Comparison of ENCODE assay signal across 14 cellular contexts in the genomic region with DNA sequence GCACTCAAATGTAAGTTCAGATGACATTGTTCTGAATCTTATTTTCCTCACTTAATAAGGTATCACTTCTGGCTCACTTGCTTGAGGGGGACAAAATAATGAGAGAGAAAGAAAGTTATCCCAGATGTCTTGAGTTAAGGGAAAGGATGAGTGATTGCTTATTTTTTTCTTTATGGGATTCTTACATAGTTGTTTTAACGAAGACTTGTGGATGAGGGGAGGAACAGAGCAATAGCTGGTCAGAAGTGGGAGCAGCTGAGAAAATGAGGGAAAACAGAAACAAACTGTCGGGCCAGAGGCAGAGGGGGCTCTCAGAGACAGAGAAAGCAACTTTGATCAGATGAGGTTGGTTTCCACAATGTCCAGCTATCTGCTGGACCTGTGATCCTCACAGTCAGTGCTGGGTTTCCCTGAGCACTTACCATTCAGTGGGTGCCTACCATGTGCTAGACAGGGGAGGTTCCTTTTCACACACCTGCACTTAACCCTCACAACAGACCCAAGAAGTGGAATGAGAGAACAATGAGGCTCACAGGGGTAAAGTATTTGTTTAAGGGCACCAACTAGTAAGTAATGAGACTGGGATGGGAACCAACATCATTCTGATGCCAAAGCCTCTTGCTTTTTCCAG.
DNase-seq lines count a peak whose midpoint lies in the region; ATAC-seq, FAIRE-seq and TF ChIP-seq lines count a peak whose summit lies in the region.
"Had no signal": no experiment of that assay in that cellular context is flagged by ENCODE, and none has a peak within 500 bp of the region (broad histone marks: within the 10 kb centered on the region; RNA-seq: fewer than 3 reads in every experiment).

No MANE protein-coding gene starts in this region.

- POLR2A ChIA-PET in AG04450 (lab: Yijun Ruan, JAX) (interaction anchor here (1.6 kb wide), 1 partner anchor 64 kb away, joined by 8 read pairs; no protein-coding TSS in a partner anchor), IMR-90 (lab: Charles Lee; ENCODE audit: unreplicated experiment) (interaction anchor here (0.6 kb wide), 1 partner anchor 10 kb away, joined by 3 read pairs; no protein-coding TSS in a partner anchor), H1 (lab: Charles Lee; ENCODE audit: partially characterized antibody) (no interaction called here)

- H3K56ac ChIP-seq in IMR-90 (ENCODE audit: extremely low read depth, insufficient read depth, low read length) (peak overlapping the region; percentile 19; the same call in 1 of the 2 replicates), H1 (replicated peaks; ENCODE audit: insufficient read length, low read depth, low read length) (no peak overlapping the region)

- H2AFZ ChIP-seq in IMR-90 (replicated peaks; ENCODE audit: low read length, poor library complexity) (peak overlapping the region; percentile 14), H1 (ENCODE audit: low read length) (peak overlapping the region; percentile 67; the same call in 1 of the 2 replicates), neural progenitor cell (replicated peaks) (no peak overlapping the region)

- H2BK15ac ChIP-seq in IMR-90 (ENCODE audit: low read depth, low read length) (peak overlapping the region; percentile 84; the same call in 2 of the 3 replicates), H1 (ENCODE audit: low read length) (no peak overlapping the region)

- H3K9me1 ChIP-seq in IMR-90 (ENCODE audit: insufficient read depth, low read length) = peaks cover 9% of the 10 kb centered on the region

- H2BK12ac ChIP-seq in H1 (ENCODE audit: low read depth, low read length) = no peak overlapping the region

- H2BK20ac ChIP-seq in IMR-90 (ENCODE audit: low read depth, low read length) (peak overlapping the region; percentile 47), H1 (ENCODE audit: low read length) (no peak overlapping the region)

- no peak overlapping the region for H3K4me3 ChIP-seq in AG04450 (ENCODE audit: low read depth, low read length)
- H3K4me3 ChIP-seq in IMR-90 (ENCODE audit: insufficient read depth, low read depth, low read length) = no peak overlapping the region
- H3K4me3 ChIP-seq in H1 (ENCODE audit: extremely low read depth in 1 of 4, insufficient read depth in 2 of 4, low read depth in 3 of 4, low read length in 4 of 4) = no peak overlapping the region
- H3K4me3 ChIP-seq in neural progenitor cell = no peak overlapping the region
- H3K4me3 ChIP-seq: SJCRH30 had no signal

- no peaks in the 10 kb centered on the region for H3K23me2 ChIP-seq in H1 (ENCODE audit: low read depth, low read length)

- no peaks in the 10 kb centered on the region for H3F3A ChIP-seq in neural progenitor cell (ENCODE audit: low read depth)

- TF ChIP-seq POLR2A in IMR-90 (IDR thresholded peaks at IDR 0.05; ENCODE audit: low read depth, low read length) (no peak), H1 (IDR thresholded peaks at IDR 0.05; ENCODE audit: control extremely low read depth in 1 of 2, low read depth in 2 of 2, low read length in 2 of 2) (no peak), GM12891 (IDR thresholded peaks at IDR 0.05; ENCODE audit: low read depth, low read length) (no peak)

- H3K36me3 Mint-ChIP-seq in neural progenitor cell = no peaks in the 10 kb centered on the region
- no peaks in the 10 kb centered on the region for H3K36me3 Mint-ChIP-seq in activated CD4-positive, alpha-beta T cell treated with anti-CD3 and anti-CD28 coated beads, Interleukin-2, amount 10 ng/mL, durations not matched to agents 24 days and 14 days (ENCODE audit: low read depth)
- H3K36me3 Mint-ChIP-seq: naive thymus-derived CD8-positive, alpha-beta T cell had no signal

- H2AK5ac ChIP-seq in IMR-90 (ENCODE audit: low read depth, low read length) = peak overlapping the region; percentile 88
- no peak overlapping the region for H2AK5ac ChIP-seq in H1 (ENCODE audit: low read depth, low read length)

- in situ Hi-C loops in IMR-90 (cut with MboI; ENCODE audit: low sequenced_read_pairs) = no loop called here

- FAIRE-seq in H1 (lab: Jason Lieb, UNC) (no peak), GM12891 (lab: Jason Lieb, UNC) (no peak)

- BruUV-seq in IMR-90 (replicated peaks; lab: Mats Ljungman, UMichigan) = no TSS peak

- DNase-seq in AG04450 (ENCODE audit: low read depth, low spot score) = no peak
- DNase-seq in IMR-90 = no peak
- no peak for DNase-seq in H1 (ENCODE audit: low read depth in 1 of 2, low spot score in 2 of 2)
- no peak for DNase-seq in neural progenitor cell (ENCODE audit: low spot score)
- no peak for DNase-seq in activated CD4-positive, alpha-beta T cell treated with anti-CD3 and anti-CD28 coated beads for 1 hour
- DNase-seq in activated CD4-positive, alpha-beta T cell treated with anti-CD3 and anti-CD28 coated beads, Interleukin-2, amount 10 ng/mL, durations not matched to agents 24 days and 14 days = no peak
- no peak for DNase-seq in stimulated activated naive CD8-positive, alpha-beta T cell treated with anti-CD3 and anti-CD28 coated beads, Interleukin-15, amount 100 ng/mL, for 72 hours
- DNase-seq in GM12891 (ENCODE audit: insufficient read length, low spot score) = no peak
- DNase-seq: activated T-cell treated with anti-CD3 and anti-CD28 coated beads, Interleukin-2, amount 50 U/mL, for 48 hours; naive thymus-derived CD8-positive, alpha-beta T cell; NCI-H526; SJCRH30 had no signal

- peaks cover 16% of the 10 kb centered on the region for H3K4me1 ChIP-seq in IMR-90 (ENCODE audit: control insufficient read depth, insufficient read depth, low read length)
- H3K4me1 ChIP-seq in H1 (replicated peaks in 1 of 4; ENCODE audit: control insufficient read depth in 3 of 4, insufficient read depth in 4 of 4, low read length in 3 of 4) = peaks cover 0 to 3% (median 0%) of the 10 kb centered on the region in 4 experiments; a peak in 1 of 7 replicates
- peaks cover 6% of the 10 kb centered on the region for H3K4me1 ChIP-seq in neural progenitor cell
- H3K4me1 ChIP-seq: SJCRH30 had no signal

- H4K8ac ChIP-seq in IMR-90 (ENCODE audit: low read depth in 2 of 2, low read length in 2 of 2) (peak overlapping the region; percentile 73 to 91), H1 (ENCODE audit: extremely low read depth, insufficient read depth, low read length) (no peak overlapping the region)

- dilution Hi-C loops in IMR-90 (cut with HindIII; ENCODE audit: low sequenced_read_pairs, unreplicated experiment) = no loop called here

- no peak for TF ChIP-seq CTCF in AG04450 (IDR thresholded peaks at IDR 0.05; ENCODE audit: low read depth, low read length)
- no peak for TF ChIP-seq CTCF in IMR-90 (conservative IDR thresholded peaks at IDR 0.05; ENCODE audit: low read depth, low read length)
- TF ChIP-seq CTCF in H1 (IDR thresholded peaks at IDR 0.05; ENCODE audit: control extremely low read depth in 1 of 3, insufficient read depth in 1 of 3, low read depth in 1 of 3, low read length in 3 of 3) = no peak
- no peak for TF ChIP-seq CTCF in neural progenitor cell (IDR thresholded peaks at IDR 0.05)

- H3K79me2 ChIP-seq in H1 (ENCODE audit: control insufficient read depth in 1 of 2, insufficient read depth in 2 of 2, low read length in 2 of 2) (no peaks in the 10 kb centered on the region), neural progenitor cell (ENCODE audit: low read depth) (no peaks in the 10 kb centered on the region)

- intact Hi-C loops in IMR-90 (cut with micrococcal nuclease) = no loop called here
- intact Hi-C loops in activated CD4-positive, alpha-beta T cell treated with anti-CD3 and anti-CD28 coated beads, Interleukin-2, amount 10 ng/mL, durations not matched to agents 24 days and 14 days (cut with micrococcal nuclease) = no loop called here

- peak overlapping the region; percentile 83 for H2BK120ac ChIP-seq in IMR-90 (ENCODE audit: low read depth, low read length)
- H2BK120ac ChIP-seq in H1 (replicated peaks; ENCODE audit: low read depth, low read length) = no peak overlapping the region

- TF ChIP-seq RAD21 in IMR-90 (IDR thresholded peaks at IDR 0.05; ENCODE audit: low read length) (no peak), H1 (IDR thresholded peaks at IDR 0.05 in 1 of 2, conservative IDR thresholded peaks at IDR 0.05 in 1 of 2; ENCODE audit: low read depth in 2 of 2, low read length in 2 of 2) (no peak)

- peak overlapping the region; percentile 68 for H3K23ac ChIP-seq in IMR-90 (ENCODE audit: low read depth, low read length)
- H3K23ac ChIP-seq in H1 (ENCODE audit: insufficient read length) = no peak overlapping the region

- H3K4me2 ChIP-seq in IMR-90 (ENCODE audit: low read depth, low read length) = peak overlapping the region; percentile 89
- H3K4me2 ChIP-seq in H1 (ENCODE audit: insufficient read depth in 1 of 2, low read depth in 2 of 2, low read length in 2 of 2) = no peak overlapping the region
- no peak overlapping the region for H3K4me2 ChIP-seq in neural progenitor cell

- H2BK5ac ChIP-seq in IMR-90 (ENCODE audit: low read depth, low read length, poor library complexity, severe bottlenecking) (peak overlapping the region; percentile 85), H1 (ENCODE audit: low read depth, low read length) (no peak overlapping the region)

- H4K91ac ChIP-seq in IMR-90 (ENCODE audit: insufficient read depth, low read depth, low read length) = peak overlapping the region; percentile 64; the same call in 1 of the 2 replicates
- no peak overlapping the region for H4K91ac ChIP-seq in H1 (replicated peaks; ENCODE audit: insufficient read length, low read length)

- peak; percentile 30 for ATAC-seq in IMR-90 (ENCODE audit: low read depth)
- no peak for ATAC-seq in stimulated activated naive CD8-positive, alpha-beta T cell treated with anti-CD3 and anti-CD28 coated beads, Interleukin-15, amount 100 ng/mL, for 72 hours
- ATAC-seq: activated CD4-positive, CD25-positive, alpha-beta regulatory T cell treated with anti-CD3 and anti-CD28 coated beads, Interleukin-2, amount 50 U/mL, for 24 hours; naive thymus-derived CD8-positive, alpha-beta T cell had no signal

- no peak overlapping the region for H3K4me3 Mint-ChIP-seq in neural progenitor cell
- no peak overlapping the region for H3K4me3 Mint-ChIP-seq in activated CD4-positive, alpha-beta T cell treated with anti-CD3 and anti-CD28 coated beads, Interleukin-2, amount 10 ng/mL, durations not matched to agents 24 days and 14 days
- no peak overlapping the region for H3K4me3 Mint-ChIP-seq in stimulated activated naive CD8-positive, alpha-beta T cell treated with anti-CD3 and anti-CD28 coated beads, Interleukin-15, amount 100 ng/mL, for 72 hours
- H3K4me3 Mint-ChIP-seq: naive thymus-derived CD8-positive, alpha-beta T cell had no signal

- peak overlapping the region; percentile 31 for H3K9ac ChIP-seq in IMR-90 (ENCODE audit: low read depth, low read length)
- no peak overlapping the region for H3K9ac ChIP-seq in H1 (replicated peaks in 1 of 4; ENCODE audit: extremely low read depth in 1 of 4, low read depth in 3 of 4, low read length in 3 of 4)
- H3K9ac ChIP-seq in neural progenitor cell = no peak overlapping the region

- H3K9me3 ChIP-seq in AG04450 (ENCODE audit: control insufficient read depth, insufficient read depth, low read length) (no peaks in the 10 kb centered on the region), IMR-90 (ENCODE audit: control insufficient read depth, insufficient read depth, low read length) (no peaks in the 10 kb centered on the region), H1 (ENCODE audit: insufficient read depth in 2 of 2, low read depth in 1 of 2, low read length in 1 of 2) (no peaks in the 10 kb centered on the region), neural progenitor cell (ENCODE audit: low read depth) (no peaks in the 10 kb centered on the region)
- H3K9me3 ChIP-seq: SJCRH30 had no signal

- TF ChIP-seq EP300 in H1 (IDR thresholded peaks at IDR 0.05; ENCODE audit: borderline replicate concordance in 1 of 2, low read depth in 2 of 2, low read length in 2 of 2) = no peak

- H3K4ac ChIP-seq in IMR-90 (ENCODE audit: low read depth, low read length) (peak overlapping the region; percentile 71; the same call in 1 of the 2 replicates), H1 (replicated peaks; ENCODE audit: insufficient read length, low read depth, low read length) (no peak overlapping the region)

- H3K4me1 Mint-ChIP-seq in neural progenitor cell = peaks cover 24% of the 10 kb centered on the region
- H3K4me1 Mint-ChIP-seq in activated CD4-positive, alpha-beta T cell treated with anti-CD3 and anti-CD28 coated beads, Interleukin-2, amount 10 ng/mL, durations not matched to agents 24 days and 14 days = no peaks in the 10 kb centered on the region
- no peaks in the 10 kb centered on the region for H3K4me1 Mint-ChIP-seq in stimulated activated naive CD8-positive, alpha-beta T cell treated with anti-CD3 and anti-CD28 coated beads, Interleukin-15, amount 100 ng/mL, for 72 hours
- H3K4me1 Mint-ChIP-seq: naive thymus-derived CD8-positive, alpha-beta T cell had no signal

- WGBS in IMR-90 (ENCODE audit: extremely low coverage in 2 of 2, insufficient read length in 1 of 2), 2 experiments = 38% methylated on average over 1 of the region's 2 CpGs; no CpG with 5 or more reads in 1 of the 2 experiments
- 86% methylated on average over 2 of the region's 2 CpGs; no CpG with 5 or more reads in 1 of the 2 experiments for WGBS in H1 (ENCODE audit: extremely low coverage in 1 of 2, insufficient coverage in 1 of 2, insufficient read length in 1 of 2, insufficient replicate concordance in 2 of 2, low coverage in 1 of 2, low lambda C conversion rate in 2 of 2, missing lambda C conversion rate in 1 of 2), 2 experiments

- peak overlapping the region; percentile 63 for H3K27ac ChIP-seq in AG04450 (ENCODE audit: low read depth, low read length)
- H3K27ac ChIP-seq in IMR-90 (ENCODE audit: insufficient read depth, low read length) = peak overlapping the region; percentile 98; the same call in 1 of the 2 replicates
- H3K27ac ChIP-seq in H1 (ENCODE audit: low read depth, low read length) = no peak overlapping the region
- H3K27ac ChIP-seq in neural progenitor cell = no peak overlapping the region
- H3K27ac ChIP-seq: C4-2B, SJCRH30 had no signal

- CTCF ChIA-PET in AG04450 (lab: Charles Lee) (interaction anchor here (1.0 kb wide), 1 partner anchor 376 kb away, joined by 3 read pairs; no protein-coding TSS in a partner anchor), IMR-90 (lab: Yijun Ruan, JAX) (no interaction called here), H1 (lab: Charles Lee; ENCODE audit: partially characterized antibody) (interaction anchor here (1.0 kb wide), 1 partner anchor 46 kb away, joined by 3 read pairs; no protein-coding TSS in a partner anchor)

- peaks cover 23 to 58% of the 10 kb centered on the region in 2 experiments for H3K79me1 ChIP-seq in IMR-90 (ENCODE audit: low read depth in 1 of 2, low read length in 2 of 2)
- H3K79me1 ChIP-seq in H1 (ENCODE audit: low read depth, low read length) = no peaks in the 10 kb centered on the region

- H3K27me3 Mint-ChIP-seq in neural progenitor cell (ENCODE audit: insufficient read depth, low read depth) = no peaks in the 10 kb centered on the region
- H3K27me3 Mint-ChIP-seq in activated CD4-positive, alpha-beta T cell treated with anti-CD3 and anti-CD28 coated beads, Interleukin-2, amount 10 ng/mL, durations not matched to agents 24 days and 14 days = no peaks in the 10 kb centered on the region
- no peaks in the 10 kb centered on the region for H3K27me3 Mint-ChIP-seq in stimulated activated naive CD8-positive, alpha-beta T cell treated with anti-CD3 and anti-CD28 coated beads, Interleukin-15, amount 100 ng/mL, for 72 hours

- peak overlapping the region; percentile 34 for H2AK9ac ChIP-seq in IMR-90 (replicated peaks; ENCODE audit: low read depth, low read length, poor library complexity)

- H3K36me3 ChIP-seq in IMR-90 (ENCODE audit: control insufficient read depth, insufficient read depth, low read length) (no peaks in the 10 kb centered on the region), H1 (ENCODE audit: control insufficient read depth in 2 of 4, insufficient read depth in 4 of 4, low read length in 3 of 4) (no peaks in the 10 kb centered on the region), neural progenitor cell (no peaks in the 10 kb centered on the region)
- H3K36me3 ChIP-seq: SJCRH30 had no signal

- peak overlapping the region; percentile 77 for H3K14ac ChIP-seq in IMR-90 (replicated peaks; ENCODE audit: low read depth, low read length)
- no peak overlapping the region for H3K14ac ChIP-seq in H1 (ENCODE audit: insufficient read length)

- H4K5ac ChIP-seq in IMR-90 (ENCODE audit: low read depth, low read length) (peak overlapping the region; percentile 99), H1 (ENCODE audit: insufficient read length, low read depth, low read length) (no peak overlapping the region)

- H4K20me1 ChIP-seq in IMR-90 (ENCODE audit: insufficient read depth, low read length) (no peaks in the 10 kb centered on the region; the same call in 1 of the 2 replicates), H1 (replicated peaks in 1 of 2; ENCODE audit: control insufficient read depth in 1 of 2, insufficient read depth in 2 of 2, low read length in 2 of 2) (no peaks in the 10 kb centered on the region), neural progenitor cell (ENCODE audit: low read depth) (no peaks in the 10 kb centered on the region)

- peak overlapping the region; percentile 18 for H3K27ac Mint-ChIP-seq in neural progenitor cell
- H3K27ac Mint-ChIP-seq in activated CD4-positive, alpha-beta T cell treated with anti-CD3 and anti-CD28 coated beads, Interleukin-2, amount 10 ng/mL, durations not matched to agents 24 days and 14 days = no peak overlapping the region
- H3K27ac Mint-ChIP-seq in stimulated activated naive CD8-positive, alpha-beta T cell treated with anti-CD3 and anti-CD28 coated beads, Interleukin-15, amount 100 ng/mL, for 72 hours = no peak overlapping the region
- H3K27ac Mint-ChIP-seq: naive thymus-derived CD8-positive, alpha-beta T cell had no signal

- peak overlapping the region; percentile 99 for H3K18ac ChIP-seq in IMR-90 (ENCODE audit: low read depth, low read length)
- H3K18ac ChIP-seq in H1 (ENCODE audit: extremely low read depth, low read length) = no peak overlapping the region

- H3K27me3 ChIP-seq in AG04450 (ENCODE audit: control insufficient read depth, insufficient read depth, low read length) (no peaks in the 10 kb centered on the region), IMR-90 (ENCODE audit: control insufficient read depth, insufficient read depth, low read length) (no peaks in the 10 kb centered on the region), H1 (replicated peaks in 1 of 4; ENCODE audit: control insufficient read depth in 3 of 4, extremely low read depth in 1 of 4, insufficient read depth in 3 of 4, low read length in 3 of 4) (no peaks in the 10 kb centered on the region), neural progenitor cell (no peaks in the 10 kb centered on the region)
- H3K27me3 ChIP-seq: SJCRH30 had no signal

- no peaks in the 10 kb centered on the region for H3K9me3 Mint-ChIP-seq in neural progenitor cell
- H3K9me3 Mint-ChIP-seq in activated CD4-positive, alpha-beta T cell treated with anti-CD3 and anti-CD28 coated beads, Interleukin-2, amount 10 ng/mL, durations not matched to agents 24 days and 14 days = no peaks in the 10 kb centered on the region
- H3K9me3 Mint-ChIP-seq in stimulated activated naive CD8-positive, alpha-beta T cell treated with anti-CD3 and anti-CD28 coated beads, Interleukin-15, amount 100 ng/mL, for 72 hours = no peaks in the 10 kb centered on the region

Comparison
In these comparisons a context has a peak if more than half of its experiments do, and no peak if none do; other contexts are left out.
1. H3K27ac ChIP-seq: peak in AG04450 (single experiment) and IMR-90 (single experiment); none in H1 (single experiment) and neural progenitor cell (single experiment).